ENCODE assay signal across 20 cellular contexts in the genomic region with DNA sequence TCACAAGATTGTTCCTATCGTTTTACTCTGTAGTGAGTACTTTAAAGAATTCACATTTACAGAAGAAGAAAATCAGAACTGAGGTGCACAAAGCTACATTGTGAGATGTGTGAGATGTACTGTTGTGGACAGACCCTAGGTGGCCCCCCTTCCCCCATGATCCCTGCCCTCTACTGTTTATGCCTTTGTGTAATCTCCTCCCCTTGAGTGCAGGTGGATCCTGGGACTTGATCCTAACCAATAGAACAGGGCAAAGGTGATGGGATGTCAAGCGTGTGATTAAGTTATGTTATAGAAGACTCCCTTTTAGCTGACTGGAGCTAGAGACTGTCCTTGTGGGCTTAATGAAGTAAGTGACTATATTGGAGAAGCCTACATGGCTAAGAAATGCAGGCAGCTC.
DNase-seq lines count a peak whose midpoint lies in the region; ATAC-seq and TF ChIP-seq lines count a peak whose summit lies in the region.
"Had no signal": no experiment of that assay in that cellular context is flagged by ENCODE, and none has a peak within 500 bp of the region (broad histone marks: within the 10 kb centered on the region; RNA-seq: fewer than 3 reads in every experiment).

No MANE protein-coding gene starts in this region.

- no peaks in the 10 kb centered on the region for H3K9me2 ChIP-seq in PC-3 (replicated peaks; ENCODE audit: low read length)

- H3K27ac ChIP-seq in DND-41 (ENCODE audit: low read length) (no peak overlapping the region), KOPT-K1 (ENCODE audit: low read depth, low read length, poor library complexity, severe bottlenecking) (peak overlapping the region; percentile 73), stomach (no peak overlapping the region), PC-3 (ENCODE audit: low read length) (no peak overlapping the region)
- H3K27ac ChIP-seq: C4-2B had no signal

- H4K20me1 ChIP-seq in DND-41 (ENCODE audit: insufficient read depth, low read length) (no peaks in the 10 kb centered on the region), PC-3 (ENCODE audit: low read length) (no peaks in the 10 kb centered on the region)

- H3K79me2 ChIP-seq in DND-41 (ENCODE audit: insufficient read depth, low read length): no peaks in the 10 kb centered on the region
- no peaks in the 10 kb centered on the region for H3K79me2 ChIP-seq in PC-3 (ENCODE audit: low read length)

- CTCF ChIA-PET in PC-3 (lab: Charles Lee): no interaction called here

- H3K27me3 ChIP-seq in DND-41 (ENCODE audit: insufficient read depth, low read length, poor library complexity) (no peaks in the 10 kb centered on the region), stomach (no peaks in the 10 kb centered on the region), PC-3 (ENCODE audit: low read length) (no peaks in the 10 kb centered on the region)

- H3K4me2 ChIP-seq in DND-41 (ENCODE audit: insufficient read depth, low read length) (no peak overlapping the region), PC-3 (ENCODE audit: low read length) (no peak overlapping the region)

- no peak for TF ChIP-seq EP300 in stomach (IDR thresholded peaks at IDR 0.05)

- H3F3A ChIP-seq in PC-3 (ENCODE audit: low read length, unreplicated experiment): no peaks in the 10 kb centered on the region

- POLR2A ChIA-PET in PC-3 (lab: Charles Lee; ENCODE audit: unreplicated experiment): no interaction called here

- DNase-seq in DND-41: no peak
- DNase-seq in SW480 (ENCODE audit: low spot score): peak; percentile 2
- DNase-seq in left kidney (ENCODE audit: low read depth, low spot score): peak; percentile 39
- DNase-seq in ureter (ENCODE audit: low spot score): no peak
- no peak for DNase-seq in medulla oblongata (ENCODE audit: extremely low spot score)
- DNase-seq in stomach: no peak
- no peak for DNase-seq in PC-3
- DNase-seq: Calu3; CD8-positive, alpha-beta memory T cell; DMS153; GOT3; NCI-H1092; NCI-H1436; NCI-H2029; NCI-H226; NCI-H524; SHP77 had no signal

- ATAC-seq in DND-41 (ENCODE audit: insufficient read depth, low read depth): peak; percentile 22; the same call in 1 of the 3 replicates
- no peak for ATAC-seq in PC-3
- ATAC-seq: SK-N-SH treated with all-trans-retinoic acid at 6 μM for 48 hours had no signal

- H2AFZ ChIP-seq in DND-41 (ENCODE audit: low read depth, low read length) (no peak overlapping the region), PC-3 (ENCODE audit: low read length) (no peak overlapping the region)

- no peak for TF ChIP-seq POLR2A in stomach (IDR thresholded peaks at IDR 0.05)

- H3K9me3 ChIP-seq in DND-41 (ENCODE audit: insufficient read depth, low read length, severe bottlenecking) (no peaks in the 10 kb centered on the region), KOPT-K1 (ENCODE audit: insufficient read depth, low read length, poor library complexity, severe bottlenecking) (no peaks in the 10 kb centered on the region), stomach (no peaks in the 10 kb centered on the region), PC-3 (ENCODE audit: low read length) (no peaks in the 10 kb centered on the region)

- WGBS in stomach, 5 donors: 48 to 61% (median 53%) methylated on average over 2 of the region's 2 CpGs

- no TSS peak for BruUV-seq in PC-3 (replicated peaks; lab: Mats Ljungman, UMichigan)

- H3K9ac ChIP-seq in DND-41 (ENCODE audit: low read depth, low read length): no peak overlapping the region
- H3K9ac ChIP-seq in PC-3 (ENCODE audit: low read length): no peak overlapping the region

- intact Hi-C loops in stomach (cut with DNase I; ENCODE audit: low total_unique reads): no loop called here
- intact Hi-C loops in PC-3 (cut with micrococcal nuclease): no loop called here

- H3K4me3 ChIP-seq in DND-41 (ENCODE audit: low read depth in 1 of 2, low read length in 2 of 2): no peak overlapping the region
- H3K4me3 ChIP-seq in stomach: no peak overlapping the region
- no peak overlapping the region for H3K4me3 ChIP-seq in PC-3 (ENCODE audit: low read length)

- TF ChIP-seq CTCF in DND-41 (IDR thresholded peaks at IDR 0.05; ENCODE audit: borderline replicate concordance, extremely low read depth, low read length, poor library complexity, severe bottlenecking): peak; percentile 12
- TF ChIP-seq CTCF in stomach (IDR thresholded peaks at IDR 0.05): no peak
- no peak for TF ChIP-seq CTCF in PC-3 (conservative IDR thresholded peaks at IDR 0.05; ENCODE audit: low read depth, low read length)

- H3K36me3 ChIP-seq in DND-41 (ENCODE audit: insufficient read depth, low read length) (no peaks in the 10 kb centered on the region), KOPT-K1 (ENCODE audit: insufficient read depth, low read length) (no peaks in the 10 kb centered on the region), stomach (no peaks in the 10 kb centered on the region), PC-3 (ENCODE audit: low read depth, low read length) (no peaks in the 10 kb centered on the region)

- peaks cover 27% of the 10 kb centered on the region for H3K4me1 ChIP-seq in DND-41 (ENCODE audit: insufficient read depth, low read length)
- no peaks in the 10 kb centered on the region for H3K4me1 ChIP-seq in stomach
- H3K4me1 ChIP-seq in PC-3 (ENCODE audit: insufficient read depth, low read length): no peaks in the 10 kb centered on the region

Comparison
In these comparisons a context has a peak if more than half of its experiments do, and no peak if none do; other contexts are left out.
1. DNase-seq: peak in SW480 (single experiment) and left kidney (single experiment); none in DND-41 (single experiment), ureter (single experiment), medulla oblongata (single experiment), stomach (single experiment) and PC-3 (single experiment).